9 cellular contexts compared by ENCODE assay signal in genomic region chr2:239398536-239398935, GRCh38. TPM values are rescaled to one million over a fixed set of nuclear protein-coding genes. Genes with fewer than 3 reads are reported as not detected.
DNase-seq lines count a peak whose midpoint lies in the region; ATAC-seq and TF ChIP-seq lines count a peak whose summit lies in the region.
"Had no signal": no experiment of that assay in that cellular context is flagged by ENCODE, and none has a peak within 500 bp of the region (broad histone marks: within the 10 kb centered on the region; RNA-seq: fewer than 3 reads in every experiment).

No MANE protein-coding gene starts in this region.

- no peak for ATAC-seq in stimulated activated naive CD8-positive, alpha-beta T cell treated with anti-CD3 and anti-CD28 coated beads, Interleukin-15, Interleukin-2, amounts not matched to agents 100 U/mL and 50 U/mL, for 24 hours
- ATAC-seq in naive thymus-derived CD4-positive, alpha-beta T cell = no peak
- ATAC-seq in upper lobe of right lung (no peak), HG02610 (IDR thresholded peaks at IDR 0.05; ENCODE audit: unreplicated experiment) (no peak)

- H3K27ac Mint-ChIP-seq in stimulated activated naive CD8-positive, alpha-beta T cell treated with anti-CD3 and anti-CD28 coated beads, Interleukin-15, Interleukin-2, amounts not matched to agents 100 ng/mL and 50 ng/mL, for 24 hours = no peak overlapping the region
- no peak overlapping the region for H3K27ac Mint-ChIP-seq in activated T-helper 1 cell treated with anti-CD3 and anti-CD28 coated beads, Interleukin-12 subunit alpha, Interleukin-12 subunit beta, Interleukin-2, Interleukin-4 antibody, amounts not matched to agents 30 ng/mL and 10 ng/mL and 1 ng/mL, durations not matched to agents 14 hours and 24 hours and 36 hours
- peak overlapping the region; percentile 88 to 97 (median 93) for H3K27ac Mint-ChIP-seq in naive thymus-derived CD4-positive, alpha-beta T cell

- H3K27me3 ChIP-seq in naive thymus-derived CD4-positive, alpha-beta T cell (ENCODE audit: control insufficient read depth in 2 of 2, insufficient read depth in 2 of 2, low read length in 2 of 2) = no peaks in the 10 kb centered on the region
- no peaks in the 10 kb centered on the region for H3K27me3 ChIP-seq in upper lobe of right lung

- H3K4me1 Mint-ChIP-seq in stimulated activated naive CD8-positive, alpha-beta T cell treated with anti-CD3 and anti-CD28 coated beads, Interleukin-15, Interleukin-2, amounts not matched to agents 100 ng/mL and 50 ng/mL, for 24 hours (ENCODE audit: low read depth) = peaks cover 44% of the 10 kb centered on the region
- peaks cover 52% of the 10 kb centered on the region for H3K4me1 Mint-ChIP-seq in activated T-helper 1 cell treated with anti-CD3 and anti-CD28 coated beads, Interleukin-12 subunit alpha, Interleukin-12 subunit beta, Interleukin-2, Interleukin-4 antibody, amounts not matched to agents 30 ng/mL and 10 ng/mL and 1 ng/mL, durations not matched to agents 14 hours and 24 hours and 36 hours (ENCODE audit: low read depth)
- H3K4me1 Mint-ChIP-seq in naive thymus-derived CD4-positive, alpha-beta T cell = peaks cover 33 to 65% (median 55%) of the 10 kb centered on the region in 7 donors

- no peak overlapping the region for H3K4me3 ChIP-seq in naive thymus-derived CD4-positive, alpha-beta T cell (ENCODE audit: low read length)
- no peak overlapping the region for H3K4me3 ChIP-seq in upper lobe of right lung

- POLR2A ChIA-PET in naive thymus-derived CD4-positive, alpha-beta T cell (lab: Charles Lee) = interaction anchor here (0.6 to 2.4 kb wide), 13 partner anchors 10 to 1370 kb away, joined by 3 to 16 read pairs (median 4); no protein-coding TSS in a partner anchor

- H3K36me3 ChIP-seq in naive thymus-derived CD4-positive, alpha-beta T cell (ENCODE audit: control insufficient read depth in 2 of 3, insufficient read depth in 3 of 3, low read length in 3 of 3) = no peaks in the 10 kb centered on the region
- no peaks in the 10 kb centered on the region for H3K36me3 ChIP-seq in upper lobe of right lung

- H3K27me3 Mint-ChIP-seq in stimulated activated naive CD8-positive, alpha-beta T cell treated with anti-CD3 and anti-CD28 coated beads, Interleukin-15, Interleukin-2, amounts not matched to agents 100 ng/mL and 50 ng/mL, for 24 hours = no peaks in the 10 kb centered on the region
- peaks cover 3% of the 10 kb centered on the region for H3K27me3 Mint-ChIP-seq in activated T-helper 1 cell treated with anti-CD3 and anti-CD28 coated beads, Interleukin-12 subunit alpha, Interleukin-12 subunit beta, Interleukin-2, Interleukin-4 antibody, amounts not matched to agents 30 ng/mL and 10 ng/mL and 1 ng/mL, durations not matched to agents 14 hours and 24 hours and 36 hours (ENCODE audit: insufficient read depth)
- H3K27me3 Mint-ChIP-seq in naive thymus-derived CD4-positive, alpha-beta T cell = peaks cover 0 to 4% (median 0%) of the 10 kb centered on the region in 5 donors

- TF ChIP-seq CTCF in upper lobe of right lung (IDR thresholded peaks at IDR 0.05) = no peak

- H3K9me3 Mint-ChIP-seq in stimulated activated naive CD8-positive, alpha-beta T cell treated with anti-CD3 and anti-CD28 coated beads, Interleukin-15, Interleukin-2, amounts not matched to agents 100 ng/mL and 50 ng/mL, for 24 hours = no peaks in the 10 kb centered on the region
- no peaks in the 10 kb centered on the region for H3K9me3 Mint-ChIP-seq in activated T-helper 1 cell treated with anti-CD3 and anti-CD28 coated beads, Interleukin-12 subunit alpha, Interleukin-12 subunit beta, Interleukin-2, Interleukin-4 antibody, amounts not matched to agents 30 ng/mL and 10 ng/mL and 1 ng/mL, durations not matched to agents 14 hours and 24 hours and 36 hours
- H3K9me3 Mint-ChIP-seq in naive thymus-derived CD4-positive, alpha-beta T cell = peaks cover 0 to 1% (median 0%) of the 10 kb centered on the region in 11 donors

- H3K9me3 ChIP-seq in naive thymus-derived CD4-positive, alpha-beta T cell (ENCODE audit: control insufficient read depth in 2 of 3, low read length in 3 of 3) = no peaks in the 10 kb centered on the region
- no peaks in the 10 kb centered on the region for H3K9me3 ChIP-seq in upper lobe of right lung

- peak overlapping the region; percentile 90 for H3K4me3 Mint-ChIP-seq in stimulated activated naive CD8-positive, alpha-beta T cell treated with anti-CD3 and anti-CD28 coated beads, Interleukin-15, Interleukin-2, amounts not matched to agents 100 ng/mL and 50 ng/mL, for 24 hours
- peak overlapping the region; percentile 91 for H3K4me3 Mint-ChIP-seq in activated T-helper 1 cell treated with anti-CD3 and anti-CD28 coated beads, Interleukin-12 subunit alpha, Interleukin-12 subunit beta, Interleukin-2, Interleukin-4 antibody, amounts not matched to agents 30 ng/mL and 10 ng/mL and 1 ng/mL, durations not matched to agents 14 hours and 24 hours and 36 hours
- peak overlapping the region in 9 of 10 donors; percentile 33 to 95 (median 88) for H3K4me3 Mint-ChIP-seq in naive thymus-derived CD4-positive, alpha-beta T cell

- intact Hi-C loops in activated T-helper 1 cell treated with anti-CD3 and anti-CD28 coated beads, Interleukin-12 subunit alpha, Interleukin-12 subunit beta, Interleukin-2, Interleukin-4 antibody, amounts not matched to agents 30 ng/mL and 10 ng/mL and 1 ng/mL, durations not matched to agents 14 hours and 24 hours and 36 hours (cut with micrococcal nuclease) = no loop called here
- intact Hi-C loops in naive thymus-derived CD4-positive, alpha-beta T cell (cut with micrococcal nuclease) = loop anchor here in 1 of 2 donors (10.0 kb wide), 1 partner anchor 254 kb away; no protein-coding TSS in a partner anchor
- intact Hi-C loops in upper lobe of right lung (cut with DNase I) = no loop called here

- no peak for DNase-seq in stimulated activated naive CD8-positive, alpha-beta T cell treated with anti-CD3 and anti-CD28 coated beads, Interleukin-15, Interleukin-2, amounts not matched to agents 100 U/mL and 50 U/mL, for 24 hours
- DNase-seq in activated T-helper 1 cell treated with anti-CD3 and anti-CD28 coated beads, Interleukin-12 subunit alpha, Interleukin-12 subunit beta, Interleukin-2, Interleukin-4 antibody, amounts not matched to agents 30 ng/mL and 10 ng/mL and 1 ng/mL, durations not matched to agents 14 hours and 24 hours and 36 hours (ENCODE audit: low spot score) = no peak
- DNase-seq in naive thymus-derived CD4-positive, alpha-beta T cell = no peak
- DNase-seq in upper lobe of right lung (peak; percentile 50), mucosa of gallbladder (ENCODE audit: low spot score) (no peak), D341Med (ENCODE audit: low spot score) (no peak)
- DNase-seq: activated CD8-positive, alpha-beta memory T cell treated with anti-CD3 and anti-CD28 coated beads, Interleukin-2, amount 50 U/mL, for 48 hours had no signal

- CTCF ChIA-PET in naive thymus-derived CD4-positive, alpha-beta T cell (lab: Charles Lee) = interaction anchor here (0.6 to 4.3 kb wide), 8 partner anchors 17 to 295 kb away, joined by 3 to 65 read pairs (median 4); no protein-coding TSS in a partner anchor

- peaks cover 3% of the 10 kb centered on the region for H3K36me3 Mint-ChIP-seq in stimulated activated naive CD8-positive, alpha-beta T cell treated with anti-CD3 and anti-CD28 coated beads, Interleukin-15, Interleukin-2, amounts not matched to agents 100 ng/mL and 50 ng/mL, for 24 hours (ENCODE audit: low read depth)
- H3K36me3 Mint-ChIP-seq in activated T-helper 1 cell treated with anti-CD3 and anti-CD28 coated beads, Interleukin-12 subunit alpha, Interleukin-12 subunit beta, Interleukin-2, Interleukin-4 antibody, amounts not matched to agents 30 ng/mL and 10 ng/mL and 1 ng/mL, durations not matched to agents 14 hours and 24 hours and 36 hours (ENCODE audit: low read depth) = peaks cover 11% of the 10 kb centered on the region
- H3K36me3 Mint-ChIP-seq in naive thymus-derived CD4-positive, alpha-beta T cell = peaks cover 0 to 19% (median 0%) of the 10 kb centered on the region in 5 donors

- H3K4me1 ChIP-seq in naive thymus-derived CD4-positive, alpha-beta T cell (ENCODE audit: control insufficient read depth in 2 of 2, insufficient read depth in 2 of 2, low read length in 2 of 2) = peaks cover 17 to 26% of the 10 kb centered on the region in 2 donors
- peaks cover 18% of the 10 kb centered on the region for H3K4me1 ChIP-seq in upper lobe of right lung

- peak overlapping the region; percentile 50 for H3K27ac ChIP-seq in naive thymus-derived CD4-positive, alpha-beta T cell (ENCODE audit: low read depth, low read length)
- no peak overlapping the region for H3K27ac ChIP-seq in upper lobe of right lung

RNA-seq across cellular contexts. Expression of gene HDAC4, which starts 2.3 kb away (rescaled TPM):
- total RNA-seq in activated T-helper 1 cell treated with anti-CD3 and anti-CD28 coated beads, Interleukin-12 subunit alpha, Interleukin-12 subunit beta, Interleukin-2, Interleukin-4 antibody, amounts not matched to agents 30 ng/mL and 10 ng/mL and 1 ng/mL, durations not matched to agents 14 hours and 24 hours and 36 hours = 41.3 and 42.1 TPM in 2 replicates
- total RNA-seq in naive thymus-derived CD4-positive, alpha-beta T cell = 100 to 1,000 TPM in 1 of 5 experiments, 10 to 100 TPM in 4; 42.3 to 101 (median 62.3) TPM
- polyA plus RNA-seq in naive thymus-derived CD4-positive, alpha-beta T cell = 10 to 100 TPM in 1 of 2 donors, 1 to 10 TPM in 1; 7.4 to 11.6 TPM
- total RNA-seq in upper lobe of right lung (44.1 TPM), mucosa of gallbladder (103 TPM)

Comparison
In these comparisons a context has a peak if more than half of its experiments do, and no peak if none do; other contexts are left out.
1. H3K27ac Mint-ChIP-seq: peak in naive thymus-derived CD4-positive, alpha-beta T cell (9 of 9); none in stimulated activated naive CD8-positive, alpha-beta T cell treated with anti-CD3 and anti-CD28 coated beads, Interleukin-15, Interleukin-2, amounts not matched to agents 100 ng/mL and 50 ng/mL, for 24 hours (single experiment) and activated T-helper 1 cell treated with anti-CD3 and anti-CD28 coated beads, Interleukin-12 subunit alpha, Interleukin-12 subunit beta, Interleukin-2, Interleukin-4 antibody, amounts not matched to agents 30 ng/mL and 10 ng/mL and 1 ng/mL, durations not matched to agents 14 hours and 24 hours and 36 hours (single experiment).
2. Peak in every context shown above with its lines, with median percentiles within 50 percentile points of each other: H3K4me3 Mint-ChIP-seq.